Comparison of ENCODE assay signal across 8 cellular contexts in genomic region chr10:69506834-69507643, GRCh38. TPM values are rescaled to one million over a fixed set of nuclear protein-coding genes. Genes with fewer than 3 reads are reported as not detected.
A peak's percentile ranks its signal among the peaks of the same experiment; 100 is the strongest.
DNase-seq lines count a peak whose midpoint lies in the region; ATAC-seq lines count a peak whose summit lies in the region.

No MANE protein-coding gene starts in this region.

- intact Hi-C loops in activated CD4-positive, alpha-beta T cell treated with anti-CD3 and anti-CD28 coated beads for 36 hours (cut with DNase I, micrococcal nuclease), result loop anchor here (1.0 to 10.0 kb wide), 3 partner anchors 99 to 502 kb away; no protein-coding TSS in a partner anchor

- no peaks in the 10 kb centered on the region for H3K9me3 ChIP-seq in stomach smooth muscle (ENCODE audit: control insufficient read depth in 2 of 2, low read length in 2 of 2)

- H3K4me3 ChIP-seq in stomach smooth muscle (ENCODE audit: low read length in 2 of 2), result peak overlapping the region in 1 of 2 donors; percentile 62

- peaks cover 6 to 16% of the 10 kb centered on the region in 2 donors for H3K36me3 ChIP-seq in stomach smooth muscle (ENCODE audit: control insufficient read depth in 2 of 2, insufficient read depth in 2 of 2, low read length in 2 of 2)

- no peaks in the 10 kb centered on the region for H3K9me3 Mint-ChIP-seq in activated CD4-positive, alpha-beta T cell treated with anti-CD3 and anti-CD28 coated beads for 36 hours (ENCODE audit: low read depth)
- H3K9me3 Mint-ChIP-seq in activated naive CD8-positive, alpha-beta T cell treated with anti-CD3 and anti-CD28 coated beads, Interleukin-2, amount 50 U/mL, for 24 hours, result no peaks in the 10 kb centered on the region

- H3K4me3 Mint-ChIP-seq in activated CD4-positive, alpha-beta T cell treated with anti-CD3 and anti-CD28 coated beads for 36 hours, result peak overlapping the region; percentile 60
- H3K4me3 Mint-ChIP-seq in activated naive CD8-positive, alpha-beta T cell treated with anti-CD3 and anti-CD28 coated beads, Interleukin-2, amount 50 U/mL, for 24 hours, result peak overlapping the region; percentile 36

- peak; percentile 17 for DNase-seq in activated CD4-positive, alpha-beta T cell treated with anti-CD3 and anti-CD28 coated beads for 36 hours
- no peak for DNase-seq in activated CD4-positive, alpha-beta T cell treated with anti-CD3 and anti-CD28 coated beads, Interleukin-2, amount 50 U/mL, for 4 hours
- DNase-seq in activated naive CD8-positive, alpha-beta T cell treated with anti-CD3 and anti-CD28 coated beads, Interleukin-2, amount 50 U/mL, for 24 hours, result no peak
- DNase-seq in DMS 273 treated with DMSO at 0.1 percent for 48 hours (lab: John Stamatoyannopoulos, UW) (no peak), cortex of kidney (lab: John Stamatoyannopoulos, UW) (no peak), UCSD-AML1 (lab: John Stamatoyannopoulos, UW; ENCODE audit: unreplicated experiment) (no peak)

- POLR2A ChIA-PET in activated CD4-positive, alpha-beta T cell treated with anti-CD3 and anti-CD28 coated beads for 36 hours (lab: Charles Lee), result interaction anchor here (0.6 to 0.7 kb wide), 3 partner anchors 9 to 97 kb away, joined by 3 to 5 read pairs (median 3); no protein-coding TSS in a partner anchor

- peak overlapping the region; percentile 89 for H3K27ac Mint-ChIP-seq in activated CD4-positive, alpha-beta T cell treated with anti-CD3 and anti-CD28 coated beads for 36 hours
- peak overlapping the region; percentile 46 for H3K27ac Mint-ChIP-seq in activated naive CD8-positive, alpha-beta T cell treated with anti-CD3 and anti-CD28 coated beads, Interleukin-2, amount 50 U/mL, for 24 hours

- peak overlapping the region in 1 of 2 donors; percentile 42 for H3K9ac ChIP-seq in stomach smooth muscle (ENCODE audit: low read length in 2 of 2)

- H3K36me3 Mint-ChIP-seq in activated CD4-positive, alpha-beta T cell treated with anti-CD3 and anti-CD28 coated beads for 36 hours (ENCODE audit: low read depth), result no peaks in the 10 kb centered on the region
- no peaks in the 10 kb centered on the region for H3K36me3 Mint-ChIP-seq in activated naive CD8-positive, alpha-beta T cell treated with anti-CD3 and anti-CD28 coated beads, Interleukin-2, amount 50 U/mL, for 24 hours (ENCODE audit: low read depth)

- H3K4me1 ChIP-seq in stomach smooth muscle (ENCODE audit: control insufficient read depth, insufficient read depth, low read length), result peaks cover 15% of the 10 kb centered on the region

- H3K27ac ChIP-seq in layer of hippocampus (ENCODE audit: low read depth, low read length) (peak overlapping the region; percentile 62), stomach smooth muscle (ENCODE audit: low read length) (peak overlapping the region; percentile 46)

- H3K4me1 Mint-ChIP-seq in activated CD4-positive, alpha-beta T cell treated with anti-CD3 and anti-CD28 coated beads for 36 hours, result peaks cover 11% of the 10 kb centered on the region
- peaks cover 9% of the 10 kb centered on the region for H3K4me1 Mint-ChIP-seq in activated naive CD8-positive, alpha-beta T cell treated with anti-CD3 and anti-CD28 coated beads, Interleukin-2, amount 50 U/mL, for 24 hours

- CTCF ChIA-PET in activated CD4-positive, alpha-beta T cell treated with anti-CD3 and anti-CD28 coated beads for 36 hours (lab: Charles Lee), result interaction anchor here (0.5 to 2.3 kb wide), 22 partner anchors 9 to 866 kb away, joined by 3 to 15 read pairs (median 4); partner anchors contain the start of gene TACR2

- ATAC-seq in activated CD4-positive, alpha-beta T cell treated with anti-CD3 and anti-CD28 coated beads for 36 hours, result peak; percentile 33
- ATAC-seq in activated naive CD8-positive, alpha-beta T cell treated with anti-CD3 and anti-CD28 coated beads, Interleukin-2, amount 50 U/mL, for 24 hours, result no peak

- no peaks in the 10 kb centered on the region for H3K27me3 Mint-ChIP-seq in activated CD4-positive, alpha-beta T cell treated with anti-CD3 and anti-CD28 coated beads for 36 hours
- H3K27me3 Mint-ChIP-seq in activated naive CD8-positive, alpha-beta T cell treated with anti-CD3 and anti-CD28 coated beads, Interleukin-2, amount 50 U/mL, for 24 hours, result peaks cover 4% of the 10 kb centered on the region

- H3K27me3 ChIP-seq in layer of hippocampus (ENCODE audit: control insufficient read depth, insufficient read depth, low read length) (no peaks in the 10 kb centered on the region), stomach smooth muscle (ENCODE audit: control insufficient read depth in 1 of 2, insufficient read depth in 2 of 2, low read length in 2 of 2) (no peaks in the 10 kb centered on the region)

RNA-seq across cellular contexts. Expression of gene TSPAN15, which starts 55.8 kb away (rescaled TPM):
- total RNA-seq in activated CD4-positive, alpha-beta T cell treated with anti-CD3 and anti-CD28 coated beads for 36 hours, result under 1 TPM; 0.85 to 0.91 TPM
